22 cellular contexts compared by ENCODE assay signal in the genomic region with DNA sequence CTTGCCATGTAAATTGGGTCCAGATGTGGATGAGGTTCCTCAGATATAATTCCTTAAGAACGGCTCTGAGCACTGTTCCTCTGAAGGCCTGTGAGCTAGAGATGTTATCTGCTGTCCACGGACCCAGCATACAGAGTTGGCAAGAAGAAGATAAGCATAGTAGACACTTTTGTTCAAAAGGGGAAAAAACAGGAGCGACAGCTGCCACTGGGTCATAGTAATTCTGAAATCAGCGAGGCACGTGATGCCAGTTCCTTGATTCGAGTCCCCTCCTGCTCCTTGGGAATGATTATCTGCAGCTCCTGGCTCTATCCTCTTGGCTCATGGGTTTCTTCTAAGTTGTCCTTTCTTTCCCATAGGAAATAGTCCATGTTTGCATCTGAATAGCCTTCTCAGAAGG.
"Had no signal": no experiment of that assay in that cellular context is flagged by ENCODE, and none has a peak within 500 bp of the region (broad histone marks: within the 10 kb centered on the region; RNA-seq: fewer than 3 reads in every experiment).

No MANE protein-coding gene starts in this region.

- FAIRE-seq: pancreas had no signal

- ATAC-seq: pancreas; sciatic nerve; stimulated activated effector memory CD8-positive, alpha-beta T cell treated with anti-CD3 and anti-CD28 coated beads, Interleukin-12 subunit alpha, Interleukin-12 subunit beta, amount 100 ng/mL, for 72 hours had no signal

- H3K4me3 Mint-ChIP-seq: activated naive CD8-positive, alpha-beta T cell treated with anti-CD3 and anti-CD28 coated beads for 36 hours had no signal

- H3K9ac ChIP-seq: SK-N-SH had no signal

- H3K4me3 ChIP-seq: cardiac muscle cell, left ventricle myocardium inferior, pancreas, stomach had no signal

- H3K36me3 ChIP-seq: cardiac muscle cell, left ventricle myocardium inferior, neutrophil, pancreas, stomach had no signal

- H3K27ac Mint-ChIP-seq: activated naive CD8-positive, alpha-beta T cell treated with anti-CD3 and anti-CD28 coated beads for 36 hours had no signal

- DNase-seq: activated CD4-positive, alpha-beta T cell treated with anti-CD3 and anti-CD28 coated beads for 1 hour; activated CD4-positive, alpha-beta T cell treated with anti-CD3 and anti-CD28 coated beads, Interleukin-2, amount 50 U/mL, for 4 hours; activated naive CD4-positive, alpha-beta T cell; activated naive CD8-positive, alpha-beta T cell treated with anti-CD3 and anti-CD28 coated beads for 36 hours; amniotic stem cell; foreskin melanocyte; glutamatergic neuron; hypothalamus; kidney glomerular epithelial cell; left ventricle myocardium inferior; mammary epithelial cell; pancreas; SK-N-SH; stimulated activated CD4-positive, alpha-beta T cell treated with anti-CD3 and anti-CD28 coated beads, Interleukin-4, amount 100 ng/mL, for 24 hours; stomach; T-helper 9 cell had no signal

- H3K9me3 Mint-ChIP-seq: stimulated activated effector memory CD8-positive, alpha-beta T cell treated with anti-CD3 and anti-CD28 coated beads, Interleukin-12 subunit alpha, Interleukin-12 subunit beta, amount 100 ng/mL, for 72 hours; type B pancreatic cell had no signal

- H3K27me3 ChIP-seq: cardiac muscle cell, neutrophil, pancreas, stomach had no signal

- H3K27ac ChIP-seq: cardiac muscle cell, left ventricle myocardium inferior, neutrophil, pancreas, stomach, VCaP had no signal

- H3K9me3 ChIP-seq: left ventricle myocardium inferior, neutrophil, pancreas, SK-N-SH, stomach had no signal

- H3K4me2 ChIP-seq: SK-N-SH had no signal
